Comparison of ENCODE assay signal across 10 cellular contexts in genomic region chr10:6140141-6140841, GRCh38. TPM values are rescaled to one million over a fixed set of nuclear protein-coding genes. Genes with fewer than 3 reads are reported as not detected.
DNase-seq lines count a peak whose midpoint lies in the region; ATAC-seq and TF ChIP-seq lines count a peak whose summit lies in the region.
"Had no signal": no experiment of that assay in that cellular context is flagged by ENCODE, and none has a peak within 500 bp of the region (broad histone marks: within the 10 kb centered on the region; RNA-seq: fewer than 3 reads in every experiment).

No MANE protein-coding gene starts in this region.

- ATAC-seq in activated naive CD8-positive, alpha-beta T cell treated with anti-CD3 and anti-CD28 coated beads, Interleukin-2, amount 50 U/mL, for 24 hours = no peak
- ATAC-seq in HG03460 (IDR thresholded peaks at IDR 0.05; ENCODE audit: unreplicated experiment) (no peak), HG03457 (IDR thresholded peaks at IDR 0.05; ENCODE audit: unreplicated experiment) (no peak)

- TF ChIP-seq POLR2A in NB4 (IDR thresholded peaks at IDR 0.05; ENCODE audit: extremely low read depth, insufficient read length) = no peak
- no peak for TF ChIP-seq POLR2A in erythroblast (IDR thresholded peaks at IDR 0.05; ENCODE audit: low read length)

- DNase-seq in GDM1 (lab: John Stamatoyannopoulos, UW) (peak; percentile 73), NB4 (ENCODE audit: low read depth) (peak; percentile 59), posterior vena cava (ENCODE audit: low spot score) (peak; percentile 81), NCI-H226 (no peak), erythroblast (lab: John Stamatoyannopoulos, UW) (no peak)
- peak; percentile 58 for DNase-seq in activated naive CD8-positive, alpha-beta T cell treated with anti-CD3 and anti-CD28 coated beads, Interleukin-2, amount 50 U/mL, for 24 hours
- DNase-seq: right lobe of liver, tibial artery had no signal

- no peaks in the 10 kb centered on the region for H3K36me3 Mint-ChIP-seq in activated naive CD8-positive, alpha-beta T cell treated with anti-CD3 and anti-CD28 coated beads, Interleukin-2, amount 50 U/mL, for 24 hours (ENCODE audit: low read depth)

- H3K4me3 Mint-ChIP-seq in activated naive CD8-positive, alpha-beta T cell treated with anti-CD3 and anti-CD28 coated beads, Interleukin-2, amount 50 U/mL, for 24 hours = peak overlapping the region; percentile 68

- H3K9me3 Mint-ChIP-seq in activated naive CD8-positive, alpha-beta T cell treated with anti-CD3 and anti-CD28 coated beads, Interleukin-2, amount 50 U/mL, for 24 hours = no peaks in the 10 kb centered on the region

- peaks cover 8% of the 10 kb centered on the region for H3K27me3 Mint-ChIP-seq in activated naive CD8-positive, alpha-beta T cell treated with anti-CD3 and anti-CD28 coated beads, Interleukin-2, amount 50 U/mL, for 24 hours

- peak overlapping the region; percentile 94 for H3K27ac Mint-ChIP-seq in activated naive CD8-positive, alpha-beta T cell treated with anti-CD3 and anti-CD28 coated beads, Interleukin-2, amount 50 U/mL, for 24 hours

- TF ChIP-seq CTCF in NB4 (IDR thresholded peaks at IDR 0.05; ENCODE audit: low read depth, low read length) = no peak

- no peak overlapping the region for H3K4me3 ChIP-seq in NB4 (ENCODE audit: low read depth, low read length)

- H3K4me1 Mint-ChIP-seq in activated naive CD8-positive, alpha-beta T cell treated with anti-CD3 and anti-CD28 coated beads, Interleukin-2, amount 50 U/mL, for 24 hours = peaks cover 83% of the 10 kb centered on the region

- intact Hi-C loops in posterior vena cava (cut with DNase I) = loop anchor here in 1 of 2 donors (5.0 to 10.0 kb wide), 3 partner anchors 45 to 1193 kb away; no protein-coding TSS in a partner anchor

RNA-seq across cellular contexts. Expression of gene RBM17, which starts 51.5 kb away (rescaled TPM):
- total RNA-seq in posterior vena cava = 10 to 100 TPM; 58.9 to 68.3 TPM

Comparison
In these comparisons a context has a peak if more than half of its experiments do, and no peak if none do; other contexts are left out.
1. DNase-seq: peak in GDM1 (single experiment), NB4 (single experiment), activated naive CD8-positive, alpha-beta T cell treated with anti-CD3 and anti-CD28 coated beads, Interleukin-2, amount 50 U/mL, for 24 hours (single experiment) and posterior vena cava (single experiment); none in NCI-H226 (single experiment) and erythroblast (0 of 2).